Comparison of ENCODE assay signal across 8 cellular contexts in genomic region chr7:4791738-4792536, GRCh38. TPM values are rescaled to one million over a fixed set of nuclear protein-coding genes. Genes with fewer than 3 reads are reported as not detected.
DNase-seq lines count a peak whose midpoint lies in the region; ATAC-seq and TF ChIP-seq lines count a peak whose summit lies in the region.

No MANE protein-coding gene starts in this region.

- no peaks in the 10 kb centered on the region for H3K9me3 ChIP-seq in CD8-positive, alpha-beta T cell (ENCODE audit: low read length)
- H3K9me3 ChIP-seq in muscle layer of colon (ENCODE audit: low read length) = no peaks in the 10 kb centered on the region

- no peak overlapping the region for H3K27ac Mint-ChIP-seq in CD8-positive, alpha-beta T cell

- peaks cover 42% of the 10 kb centered on the region for H3K36me3 Mint-ChIP-seq in CD8-positive, alpha-beta T cell

- DNase-seq in CD8-positive, alpha-beta T cell = peak; percentile 68 to 88 (median 76)
- DNase-seq in LHCN-M2 (ENCODE audit: low read depth) (peak; percentile 24), activated T-cell treated with anti-CD3 and anti-CD28 coated beads for 1 hour (ENCODE audit: low read depth) (peak; percentile 78)
- peak; percentile 89 for DNase-seq in stimulated activated CD8-positive, alpha-beta memory T cell treated with anti-CD3 and anti-CD28 coated beads, Interleukin-4, amount 100 ng/mL, for 48 hours

- no peak overlapping the region for H3K27ac ChIP-seq in CD8-positive, alpha-beta T cell (ENCODE audit: low read depth, low read length)
- peak overlapping the region; percentile 49 for H3K27ac ChIP-seq in muscle layer of colon (ENCODE audit: low read depth, low read length)

- CTCF ChIA-PET in CD8-positive, alpha-beta T cell (lab: Charles Lee) = interaction anchor here (1.0 to 1.4 kb wide), 5 partner anchors 14 to 381 kb away, joined by 3 to 4 read pairs (median 3); no protein-coding TSS in a partner anchor

- peaks cover 3% of the 10 kb centered on the region for H3K4me1 Mint-ChIP-seq in CD8-positive, alpha-beta T cell (ENCODE audit: low read depth)

- H3K27me3 ChIP-seq in CD8-positive, alpha-beta T cell (ENCODE audit: insufficient read depth, low read length) = no peaks in the 10 kb centered on the region
- H3K27me3 ChIP-seq in muscle layer of colon (ENCODE audit: control insufficient read depth in 1 of 2, insufficient read depth in 2 of 2, low read length in 2 of 2) = no peaks in the 10 kb centered on the region

- intact Hi-C loops in CD8-positive, alpha-beta T cell (cut with DNase I, micrococcal nuclease) = loop anchor here (1.0 to 10.0 kb wide), 4 partner anchors 17 to 183 kb away; partner anchors contain the start of genes AP5Z1 (in 2 of the 2) and FOXK1 (in 1 of the 2)

- peak overlapping the region; percentile 59 for H3K4me3 ChIP-seq in CD8-positive, alpha-beta T cell (ENCODE audit: low read depth, low read length)
- H3K4me3 ChIP-seq in muscle layer of colon (ENCODE audit: low read depth in 1 of 2, low read length in 2 of 2) = peak overlapping the region; percentile 28 to 38

- peak; percentile 89 for ATAC-seq in CD8-positive, alpha-beta T cell
- ATAC-seq in esophagus mucosa = peak; percentile 28
- ATAC-seq in HG03097 (IDR thresholded peaks at IDR 0.05; ENCODE audit: low FRiP score, unreplicated experiment) = no peak
- no peak for ATAC-seq in HG02884 (IDR thresholded peaks at IDR 0.05; ENCODE audit: unreplicated experiment)

- TF ChIP-seq CTCF in CD8-positive, alpha-beta T cell (IDR thresholded peaks at IDR 0.05) = peak; percentile 47

- peaks cover 5% of the 10 kb centered on the region for H3K4me1 ChIP-seq in CD8-positive, alpha-beta T cell (ENCODE audit: insufficient read depth, low read length)
- no peaks in the 10 kb centered on the region for H3K4me1 ChIP-seq in muscle layer of colon (ENCODE audit: insufficient read depth, low read length)

- no peak overlapping the region for H3K9ac ChIP-seq in muscle layer of colon (ENCODE audit: low read length)

- peaks cover 12% of the 10 kb centered on the region for H3K36me3 ChIP-seq in CD8-positive, alpha-beta T cell (ENCODE audit: insufficient read depth, low read length)
- peaks cover 31% of the 10 kb centered on the region for H3K36me3 ChIP-seq in muscle layer of colon (ENCODE audit: insufficient read depth, low read length)

- no peaks in the 10 kb centered on the region for H3K27me3 Mint-ChIP-seq in CD8-positive, alpha-beta T cell (ENCODE audit: low read depth)

- peaks cover 4% of the 10 kb centered on the region for H3K9me3 Mint-ChIP-seq in CD8-positive, alpha-beta T cell

- no peak overlapping the region for H3K4me3 Mint-ChIP-seq in CD8-positive, alpha-beta T cell

- POLR2A ChIA-PET in CD8-positive, alpha-beta T cell (lab: Charles Lee) = interaction anchor here (0.6 to 4.5 kb wide), 3 partner anchors 14 to 175 kb away, joined by 3 to 31 read pairs (median 3); partner anchors contain the start of gene AP5Z1

RNA-seq across cellular contexts. Expression of gene AP5Z1, which starts 16.5 kb away (rescaled TPM):
- 100 to 1,000 TPM; 129 to 131 TPM for total RNA-seq in CD8-positive, alpha-beta T cell
- total RNA-seq in LHCN-M2 (2014; rRNA removed) (42.9 and 45.6 TPM in 2 replicates), esophagus mucosa (18.0 TPM)
- polyA plus RNA-seq in LHCN-M2 (2012) = 33.6 TPM

Comparison
In these comparisons a context has a peak if more than half of its experiments do, and no peak if none do; other contexts are left out.
1. ATAC-seq: peak in CD8-positive, alpha-beta T cell (single experiment) and esophagus mucosa (single experiment); none in HG03097 (single experiment) and HG02884 (single experiment).
2. DNase-seq: peak in every context shown above with its lines; median percentile 89 in stimulated activated CD8-positive, alpha-beta memory T cell treated with anti-CD3 and anti-CD28 coated beads, Interleukin-4, amount 100 ng/mL, for 48 hours; 78 in activated T-cell treated with anti-CD3 and anti-CD28 coated beads for 1 hour; 76 in CD8-positive, alpha-beta T cell; 24 in LHCN-M2.